Comparison of ENCODE assay signal across 23 cellular contexts in the genomic region with DNA sequence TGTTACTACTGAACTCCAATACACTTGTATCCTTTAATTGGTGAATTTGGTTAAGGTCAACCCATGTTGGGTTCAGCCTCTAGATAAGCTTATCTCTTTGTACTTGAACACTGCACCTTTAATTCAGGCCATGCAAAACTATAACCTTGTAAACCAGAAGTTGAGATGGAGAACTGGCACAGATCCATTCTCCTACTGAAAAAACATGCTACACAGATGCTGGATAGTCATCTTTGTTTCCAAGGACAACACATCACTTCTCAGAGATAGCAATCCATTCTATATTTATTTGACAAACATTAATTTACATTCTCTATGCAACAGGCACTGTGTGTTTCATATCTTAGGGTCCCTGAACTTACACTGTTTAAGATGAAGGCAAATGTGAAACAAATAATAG.
"Had no signal": no experiment of that assay in that cellular context is flagged by ENCODE, and none has a peak within 500 bp of the region (broad histone marks: within the 10 kb centered on the region; RNA-seq: fewer than 3 reads in every experiment).

No MANE protein-coding gene starts in this region.

- H3K4me2 ChIP-seq: hepatocyte, neural progenitor cell had no signal

- H3K9me3 Mint-ChIP-seq: activated naive CD4-positive, alpha-beta T cell treated with anti-CD3 and anti-CD28 coated beads, Interleukin-2, amount 50 U/mL, for 24 hours; naive thymus-derived CD4-positive, alpha-beta T cell; neural progenitor cell had no signal

- H3K4me3 Mint-ChIP-seq: activated naive CD4-positive, alpha-beta T cell treated with anti-CD3 and anti-CD28 coated beads, Interleukin-2, amount 50 U/mL, for 24 hours had no signal

- H3K27ac ChIP-seq: body of pancreas, esophagus muscularis mucosa, hepatocyte, left lung, neural progenitor cell, testis, uterus had no signal

- ATAC-seq: body of pancreas; left lung; naive thymus-derived CD4-positive, alpha-beta T cell had no signal

- H3K27ac Mint-ChIP-seq: activated naive CD4-positive, alpha-beta T cell treated with anti-CD3 and anti-CD28 coated beads, Interleukin-2, amount 50 U/mL, for 24 hours; immature natural killer cell; naive thymus-derived CD4-positive, alpha-beta T cell; neural progenitor cell; progenitor cell of endocrine pancreas had no signal

- H3K4me3 ChIP-seq: body of pancreas, esophagus muscularis mucosa, hepatocyte, left lung, neural progenitor cell, testis, uterus had no signal

- H3K9ac ChIP-seq: neural progenitor cell had no signal

- H3K27me3 Mint-ChIP-seq: progenitor cell of endocrine pancreas had no signal

- H3K36me3 Mint-ChIP-seq: activated naive CD4-positive, alpha-beta T cell treated with anti-CD3 and anti-CD28 coated beads, Interleukin-2, amount 50 U/mL, for 24 hours; immature natural killer cell; naive thymus-derived CD4-positive, alpha-beta T cell had no signal

- H3K9me3 ChIP-seq: body of pancreas, esophagus muscularis mucosa, left lung, testis, uterus had no signal

- DNase-seq: activated gamma-delta T cell treated with Interleukin-2 at 50 U/mL for 16 hours; activated T-cell treated with anti-CD3 and anti-CD28 coated beads, Interleukin-2, amount 50 U/mL, for 1 hour; anterior cingulate cortex; body of pancreas; effector memory CD4-positive, alpha-beta T cell; foreskin melanocyte; glutamatergic neuron; immature natural killer cell; kidney glomerular epithelial cell; left lung; naive thymus-derived CD4-positive, alpha-beta T cell; retina; stimulated activated CD4-positive, alpha-beta T cell treated with anti-CD3 and anti-CD28 coated beads, Interleukin-2, amount 100 ng/mL, for 48 hours; stimulated activated CD8-positive, alpha-beta memory T cell treated with anti-CD3 and anti-CD28 coated beads, Interleukin-4, amount 100 ng/mL, for 48 hours; stimulated activated naive CD4-positive, alpha-beta T cell; testis; trophoblast cell; uterus had no signal

- H3K4me1 ChIP-seq: testis, uterus had no signal

- H2AFZ ChIP-seq: hepatocyte, neural progenitor cell had no signal

- H3K27me3 ChIP-seq: body of pancreas, esophagus muscularis mucosa, hepatocyte, left lung, neural progenitor cell, testis, uterus had no signal

- H3K36me3 ChIP-seq: esophagus muscularis mucosa, left lung, neural progenitor cell, uterus had no signal
